Comparison of ENCODE assay signal across 8 cellular contexts in genomic region chr14:88551936-88552565, GRCh38. TPM values are rescaled to one million over a fixed set of nuclear protein-coding genes. Genes with fewer than 3 reads are reported as not detected.
DNase-seq lines count a peak whose midpoint lies in the region; ATAC-seq and TF ChIP-seq lines count a peak whose summit lies in the region.

No MANE protein-coding gene starts in this region.

- peak overlapping the region; percentile 12 to 15 for H3K27ac ChIP-seq in aorta (ENCODE audit: low read depth in 1 of 2, low read length in 2 of 2)

- H3K9me3 ChIP-seq in NT2/D1 (ENCODE audit: insufficient read depth, low read length) (no peaks in the 10 kb centered on the region), mucosa of stomach (ENCODE audit: control insufficient read depth, low read length) (no peaks in the 10 kb centered on the region), aorta (ENCODE audit: control insufficient read depth, low read length) (no peaks in the 10 kb centered on the region)

- H3K27me3 ChIP-seq in NT2/D1 (ENCODE audit: insufficient read depth, insufficient read length) (peaks cover 29% of the 10 kb centered on the region), mucosa of stomach (ENCODE audit: control insufficient read depth, insufficient read depth, low read length) (no peaks in the 10 kb centered on the region), aorta (ENCODE audit: control insufficient read depth in 1 of 2, insufficient read depth in 2 of 2, low read length in 1 of 2) (no peaks in the 10 kb centered on the region)

- H3K36me3 ChIP-seq in NT2/D1 (ENCODE audit: insufficient read depth, insufficient read length, low read length) (peaks cover 21% of the 10 kb centered on the region), mucosa of stomach (ENCODE audit: control insufficient read depth, insufficient read depth, low read length) (no peaks in the 10 kb centered on the region), aorta (ENCODE audit: control insufficient read depth in 1 of 2, insufficient read depth in 2 of 2, low read length in 1 of 2) (peaks cover 0 to 4% of the 10 kb centered on the region in 2 donors)

- DNase-seq in Ammon's horn (ENCODE audit: low spot score): peak; percentile 25
- DNase-seq in NT2/D1 (ENCODE audit: low read depth, low spot score): no peak
- peak; percentile 25 for DNase-seq in epithelial cell of esophagus (ENCODE audit: low read depth)
- no peak for DNase-seq in aorta

- WGBS in aorta, 2 donors: 1% methylated on average over 27 of the region's 27 CpGs

- intact Hi-C loops in aorta (cut with DNase I): loop anchor here (2.0 to 5.0 kb wide), 2 partner anchors 59 to 280 kb away; no protein-coding TSS in a partner anchor

- no peaks in the 10 kb centered on the region for H3K4me1 ChIP-seq in NT2/D1 (ENCODE audit: insufficient read depth, insufficient read length)
- H3K4me1 ChIP-seq in mucosa of stomach (ENCODE audit: control insufficient read depth, insufficient read depth, low read length): peaks cover 32% of the 10 kb centered on the region
- peaks cover 0 to 4% of the 10 kb centered on the region in 2 donors for H3K4me1 ChIP-seq in aorta (ENCODE audit: control insufficient read depth in 1 of 2, insufficient read depth in 2 of 2, low read length in 2 of 2)

- peak overlapping the region; percentile 79 for H3K9ac ChIP-seq in NT2/D1 (ENCODE audit: insufficient read length, low read depth)
- H3K9ac ChIP-seq in mucosa of stomach (ENCODE audit: low read length): peak overlapping the region; percentile 78

- ATAC-seq in aorta (ENCODE audit: low FRiP score) (peak; percentile 45), HG03571 (IDR thresholded peaks at IDR 0.05; ENCODE audit: unreplicated experiment) (no peak), GM19324 (IDR thresholded peaks at IDR 0.05; ENCODE audit: low FRiP score, unreplicated experiment) (no peak), GM18519 (IDR thresholded peaks at IDR 0.05; ENCODE audit: low FRiP score, unreplicated experiment) (no peak)

- H3K4me3 ChIP-seq in NT2/D1 (ENCODE audit: insufficient read length, low read depth): peak overlapping the region; percentile 73
- peak overlapping the region; percentile 80 for H3K4me3 ChIP-seq in epithelial cell of esophagus (ENCODE audit: low read length)
- peak overlapping the region; percentile 80 for H3K4me3 ChIP-seq in mucosa of stomach (ENCODE audit: low read length)
- peak overlapping the region; percentile 5 to 55 for H3K4me3 ChIP-seq in aorta (ENCODE audit: low read length in 2 of 2)

- no peak for TF ChIP-seq CTCF in epithelial cell of esophagus (IDR thresholded peaks at IDR 0.05; ENCODE audit: insufficient read depth, low read depth, low read length, missing control alignments)

RNA-seq across cellular contexts. Expression of gene PTPN21, which starts 2.8 kb away (rescaled TPM):
- 10 to 100 TPM; 45.8 to 53.7 TPM for total RNA-seq in aorta
- polyA plus RNA-seq in aorta: 10 to 100 TPM; 15.6 to 26.4 TPM

RNA-seq across cellular contexts. Expression of gene ZC3H14, which starts 10.8 kb away (rescaled TPM):
- 10 to 100 TPM; 46.7 to 55.1 TPM for total RNA-seq in aorta
- polyA plus RNA-seq in aorta: 10 to 100 TPM; 16.0 to 35.9 TPM

Comparison
In these comparisons a context has a peak if more than half of its experiments do, and no peak if none do; other contexts are left out.
1. DNase-seq: peak in Ammon's horn (single experiment) and epithelial cell of esophagus (single experiment); none in NT2/D1 (single experiment) and aorta (0 of 2).
2. H3K4me3 ChIP-seq: peak in every context shown above with its lines; median percentile 80 in epithelial cell of esophagus; 80 in mucosa of stomach; 73 in NT2/D1; 30 in aorta.